Comparison of ENCODE assay signal across 19 cellular contexts in the genomic region with DNA sequence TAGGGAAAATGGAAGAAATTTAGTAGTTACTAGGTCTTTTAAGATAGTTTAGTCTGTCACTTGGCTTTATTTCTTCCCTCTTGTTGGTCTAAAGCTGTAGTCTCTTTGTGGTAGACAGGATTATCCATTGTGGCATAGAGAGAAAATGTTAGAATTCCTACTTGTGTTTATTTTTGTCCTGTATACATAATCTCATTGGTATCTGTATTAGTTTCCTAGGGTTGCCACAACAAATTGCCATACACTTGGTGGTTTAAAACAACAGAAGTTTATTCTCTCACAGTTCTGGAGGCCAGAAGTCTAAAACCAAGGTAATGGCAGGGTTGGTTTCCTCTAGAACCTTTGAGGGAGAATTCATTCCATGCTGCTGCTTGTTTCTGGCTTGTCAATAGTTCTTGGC.
DNase-seq lines count a peak whose midpoint lies in the region; ATAC-seq and TF ChIP-seq lines count a peak whose summit lies in the region.
"Had no signal": no experiment of that assay in that cellular context is flagged by ENCODE, and none has a peak within 500 bp of the region (broad histone marks: within the 10 kb centered on the region; RNA-seq: fewer than 3 reads in every experiment).

No MANE protein-coding gene starts in this region.

- H3K4me1 ChIP-seq in right atrium auricular region: peaks cover 0 to 53% of the 10 kb centered on the region in 2 donors
- H3K4me1 ChIP-seq in Panc1 (ENCODE audit: control insufficient read depth, insufficient read depth, low read length): peaks cover 4% of the 10 kb centered on the region; the same call in 1 of the 2 replicates

- H3K4me3 ChIP-seq in right atrium auricular region (no peak overlapping the region), Panc1 (ENCODE audit: low read depth in 2 of 2, low read length in 2 of 2) (no peak overlapping the region), retinal pigment epithelial cell (ENCODE audit: low read length) (no peak overlapping the region)
- H3K4me3 ChIP-seq: adrenal gland, upper lobe of left lung had no signal

- H3K36me3 ChIP-seq in right atrium auricular region (no peaks in the 10 kb centered on the region), Panc1 (ENCODE audit: control insufficient read depth, insufficient read depth, low read length) (no peaks in the 10 kb centered on the region; the same call in 1 of the 2 replicates)
- H3K36me3 ChIP-seq: adrenal gland, upper lobe of left lung had no signal

- BruUV-seq in Panc1 (replicated peaks; lab: Mats Ljungman, UMichigan): TSS peak; percentile 8

- POLR2A ChIA-PET in Panc1 (lab: Charles Lee): no interaction called here

- ATAC-seq in Right ventricle myocardium superior (ENCODE audit: poor library complexity): peak; percentile 26
- no peak for ATAC-seq in Panc1
- ATAC-seq in GM18519 (IDR thresholded peaks at IDR 0.05; ENCODE audit: low FRiP score, unreplicated experiment): no peak
- ATAC-seq: left colon; naive thymus-derived CD8-positive, alpha-beta T cell; sciatic nerve had no signal

- H3K27me3 ChIP-seq in right atrium auricular region: no peaks in the 10 kb centered on the region
- no peaks in the 10 kb centered on the region for H3K27me3 ChIP-seq in Panc1 (ENCODE audit: control insufficient read depth, insufficient read depth, low read length)
- H3K27me3 ChIP-seq: adrenal gland, upper lobe of left lung had no signal

- H3K27ac ChIP-seq in right atrium auricular region: peak overlapping the region in 1 of 2 donors; percentile 26
- no peak overlapping the region for H3K27ac ChIP-seq in Panc1 (ENCODE audit: low read length)
- H3K27ac ChIP-seq: adrenal gland, upper lobe of left lung had no signal

- in situ Hi-C loops in Panc1 (cut with HindIII; ENCODE audit: low pct_unique_long_range_greater_than_20kb, low sequenced_read_pairs): no loop called here

- CTCF ChIA-PET in Panc1 (lab: Charles Lee): no interaction called here

- no peak for TF ChIP-seq CTCF in right atrium auricular region (IDR thresholded peaks at IDR 0.05)
- TF ChIP-seq CTCF in Panc1 (IDR thresholded peaks at IDR 0.05): no peak
- no peak for TF ChIP-seq CTCF in retinal pigment epithelial cell (conservative IDR thresholded peaks at IDR 0.05; ENCODE audit: low read depth, low read length)

- intact Hi-C loops in Right ventricle myocardium superior (cut with DNase I) (no loop called here), Panc1 (cut with micrococcal nuclease; ENCODE audit: unreplicated experiment) (no loop called here)

- DNase-seq in Right ventricle myocardium superior (no peak), right atrium auricular region (ENCODE audit: low spot score) (no peak), Panc1 (ENCODE audit: low read depth, low spot score) (no peak), fibroblast of peridontal ligament (ENCODE audit: extremely low read depth) (peak; percentile 50), retinal pigment epithelial cell (ENCODE audit: low read depth) (peak; percentile 13), 8988T (no peak)
- no peak for DNase-seq in stimulated activated naive CD4-positive, alpha-beta T cell treated with Interleukin-2 at 50 U/mL for 16 hours (lab: John Stamatoyannopoulos, UW)
- DNase-seq: activated CD4-positive, alpha-beta T cell treated with anti-CD3 and anti-CD28 coated beads for 48 hours; activated naive CD4-positive, alpha-beta T cell; activated T-cell treated with anti-CD3 and anti-CD28 coated beads, Interleukin-2, amount 50 U/mL, for 48 hours; adrenal gland; DMS79; left colon; naive thymus-derived CD8-positive, alpha-beta T cell; NCI-H1105; NCI-H1930; upper lobe of left lung had no signal

- no peaks in the 10 kb centered on the region for H3K9me3 ChIP-seq in right atrium auricular region
- no peaks in the 10 kb centered on the region for H3K9me3 ChIP-seq in Panc1 (ENCODE audit: control insufficient read depth, insufficient read depth, low read depth, low read length)
- H3K9me3 ChIP-seq: adrenal gland, upper lobe of left lung had no signal

Comparison
In these comparisons a context has a peak if more than half of its experiments do, and no peak if none do; other contexts are left out.
1. DNase-seq: peak in fibroblast of peridontal ligament (single experiment) and retinal pigment epithelial cell (single experiment); none in Right ventricle myocardium superior (single experiment), right atrium auricular region (single experiment), Panc1 (single experiment), stimulated activated naive CD4-positive, alpha-beta T cell treated with Interleukin-2 at 50 U/mL for 16 hours (single experiment) and 8988T (single experiment).